8 cellular contexts compared by ENCODE assay signal in genomic region chr17:76500745-76501017, GRCh38. TPM values are rescaled to one million over a fixed set of nuclear protein-coding genes. Genes with fewer than 3 reads are reported as not detected.
DNase-seq lines count a peak whose midpoint lies in the region; ATAC-seq and TF ChIP-seq lines count a peak whose summit lies in the region.

No MANE protein-coding gene starts in this region.

- intact Hi-C loops in activated CD8-positive, alpha-beta T cell treated with anti-CD3 and anti-CD28 coated beads for 36 hours (cut with micrococcal nuclease): no loop called here

- peaks cover 4% of the 10 kb centered on the region for H3K36me3 ChIP-seq in iPS-15b (ENCODE audit: control insufficient read depth, insufficient read depth, low read length)
- no peaks in the 10 kb centered on the region for H3K36me3 ChIP-seq in subcutaneous abdominal adipose tissue (ENCODE audit: control insufficient read depth in 5 of 5, insufficient read depth in 5 of 5, low read length in 5 of 5)

- H3K4me1 Mint-ChIP-seq in activated CD4-positive, alpha-beta T cell treated with anti-CD3 and anti-CD28 coated beads, Interleukin-2, amount 10 ng/mL, durations not matched to agents 7 days and 5 days: peaks cover 54% of the 10 kb centered on the region
- H3K4me1 Mint-ChIP-seq in activated CD8-positive, alpha-beta T cell treated with anti-CD3 and anti-CD28 coated beads for 36 hours (ENCODE audit: low read depth): peaks cover 40% of the 10 kb centered on the region

- no peaks in the 10 kb centered on the region for H3K9me3 Mint-ChIP-seq in activated CD4-positive, alpha-beta T cell treated with anti-CD3 and anti-CD28 coated beads, Interleukin-2, amount 10 ng/mL, durations not matched to agents 7 days and 5 days
- H3K9me3 Mint-ChIP-seq in activated CD8-positive, alpha-beta T cell treated with anti-CD3 and anti-CD28 coated beads for 36 hours: no peaks in the 10 kb centered on the region

- DNase-seq in activated CD4-positive, alpha-beta T cell treated with anti-CD3 and anti-CD28 coated beads, Interleukin-2, amount 10 ng/mL, durations not matched to agents 7 days and 5 days: no peak
- DNase-seq in activated CD4-positive, alpha-beta T cell treated with anti-CD3 and anti-CD28 coated beads for 1 hour: no peak
- DNase-seq in activated CD8-positive, alpha-beta T cell treated with anti-CD3 and anti-CD28 coated beads for 36 hours: no peak
- DNase-seq in stimulated activated CD4-positive, alpha-beta T cell treated with anti-CD3 and anti-CD28 coated beads, Interleukin-4, amount 100 ng/mL, for 1 hour: no peak
- no peak for DNase-seq in SW 1271 (lab: John Stamatoyannopoulos, UW)
- DNase-seq in cerebellar cortex (ENCODE audit: low spot score): no peak

- H3K9me3 ChIP-seq in iPS-15b (ENCODE audit: control insufficient read depth, insufficient read depth, low read length): no peaks in the 10 kb centered on the region
- H3K9me3 ChIP-seq in subcutaneous abdominal adipose tissue (ENCODE audit: control insufficient read depth in 5 of 5, low read length in 5 of 5): no peaks in the 10 kb centered on the region

- no peak for ATAC-seq in activated CD8-positive, alpha-beta T cell treated with anti-CD3 and anti-CD28 coated beads for 36 hours

- CTCF ChIA-PET in activated CD4-positive, alpha-beta T cell treated with anti-CD3 and anti-CD28 coated beads, Interleukin-2, amount 10 ng/mL, durations not matched to agents 7 days and 5 days (lab: Charles Lee): interaction anchor here (1.3 kb wide), 1 partner anchor 10 kb away, joined by 4 read pairs; no protein-coding TSS in a partner anchor
- CTCF ChIA-PET in activated CD8-positive, alpha-beta T cell treated with anti-CD3 and anti-CD28 coated beads for 36 hours (lab: Charles Lee): interaction anchor here (1.9 to 4.7 kb wide), 3 partner anchors 23 to 103 kb away, joined by 5 to 20 read pairs (median 11); partner anchors contain the start of gene AANAT

- H3K36me3 Mint-ChIP-seq in activated CD4-positive, alpha-beta T cell treated with anti-CD3 and anti-CD28 coated beads, Interleukin-2, amount 10 ng/mL, durations not matched to agents 7 days and 5 days (ENCODE audit: low read depth): peaks cover 5% of the 10 kb centered on the region
- no peaks in the 10 kb centered on the region for H3K36me3 Mint-ChIP-seq in activated CD8-positive, alpha-beta T cell treated with anti-CD3 and anti-CD28 coated beads for 36 hours (ENCODE audit: low read depth)

- H3K27me3 ChIP-seq in iPS-15b (ENCODE audit: control insufficient read depth, insufficient read depth, low read length) (peaks cover 3% of the 10 kb centered on the region), subcutaneous abdominal adipose tissue (ENCODE audit: control insufficient read depth in 5 of 5, insufficient read depth in 4 of 5, low read length in 5 of 5) (no peaks in the 10 kb centered on the region)

- POLR2A ChIA-PET in activated CD4-positive, alpha-beta T cell treated with anti-CD3 and anti-CD28 coated beads, Interleukin-2, amount 10 ng/mL, durations not matched to agents 7 days and 5 days (lab: Charles Lee): interaction anchor here (0.5 kb wide), 1 partner anchor 82 kb away, joined by 3 read pairs; no protein-coding TSS in a partner anchor
- POLR2A ChIA-PET in activated CD8-positive, alpha-beta T cell treated with anti-CD3 and anti-CD28 coated beads for 36 hours (lab: Charles Lee): interaction anchor here (0.9 to 4.3 kb wide), 7 partner anchors 9 to 116 kb away, joined by 3 to 16 read pairs (median 5); partner anchors contain the start of genes AANAT and SPHK1

- no peaks in the 10 kb centered on the region for H3K27me3 Mint-ChIP-seq in activated CD4-positive, alpha-beta T cell treated with anti-CD3 and anti-CD28 coated beads, Interleukin-2, amount 10 ng/mL, durations not matched to agents 7 days and 5 days
- H3K27me3 Mint-ChIP-seq in activated CD8-positive, alpha-beta T cell treated with anti-CD3 and anti-CD28 coated beads for 36 hours: no peaks in the 10 kb centered on the region

- H3K27ac ChIP-seq in subcutaneous abdominal adipose tissue (ENCODE audit: low read depth, low read length): peak overlapping the region; percentile 29

- peak overlapping the region; percentile 65 for H3K9ac ChIP-seq in iPS-15b (ENCODE audit: low read depth, low read length)
- peak overlapping the region in 4 of 5 donors; percentile 52 to 87 (median 84) for H3K9ac ChIP-seq in subcutaneous abdominal adipose tissue (ENCODE audit: low read length in 5 of 5)

- peak overlapping the region; percentile 85 for H3K4me3 Mint-ChIP-seq in activated CD4-positive, alpha-beta T cell treated with anti-CD3 and anti-CD28 coated beads, Interleukin-2, amount 10 ng/mL, durations not matched to agents 7 days and 5 days
- peak overlapping the region; percentile 90 for H3K4me3 Mint-ChIP-seq in activated CD8-positive, alpha-beta T cell treated with anti-CD3 and anti-CD28 coated beads for 36 hours

- H3K4me1 ChIP-seq in iPS-15b (ENCODE audit: control insufficient read depth, insufficient read depth, low read length): peaks cover 19% of the 10 kb centered on the region
- peaks cover 5 to 65% (median 50%) of the 10 kb centered on the region in 5 donors for H3K4me1 ChIP-seq in subcutaneous abdominal adipose tissue (ENCODE audit: control insufficient read depth in 5 of 5, insufficient read depth in 5 of 5, low read length in 5 of 5)

- H3K27ac Mint-ChIP-seq in activated CD4-positive, alpha-beta T cell treated with anti-CD3 and anti-CD28 coated beads, Interleukin-2, amount 10 ng/mL, durations not matched to agents 7 days and 5 days: peak overlapping the region; percentile 76
- H3K27ac Mint-ChIP-seq in activated CD8-positive, alpha-beta T cell treated with anti-CD3 and anti-CD28 coated beads for 36 hours: peak overlapping the region; percentile 57

- H3K4me3 ChIP-seq in iPS-15b (ENCODE audit: low read depth, low read length) (peak overlapping the region; percentile 75), subcutaneous abdominal adipose tissue (ENCODE audit: low read depth in 1 of 5, low read length in 5 of 5) (peak overlapping the region; percentile 51 to 80 (median 67))

- TF ChIP-seq CTCF in activated CD8-positive, alpha-beta T cell treated with anti-CD3 and anti-CD28 coated beads for 36 hours (IDR thresholded peaks at IDR 0.05): no peak

RNA-seq across cellular contexts. Expression of gene RHBDF2, which starts 0.5 kb away (rescaled TPM):
- 10 to 100 TPM; 37.1 to 41.6 TPM for total RNA-seq in activated CD4-positive, alpha-beta T cell treated with anti-CD3 and anti-CD28 coated beads, Interleukin-2, amount 10 ng/mL, durations not matched to agents 7 days and 5 days
- total RNA-seq in activated CD8-positive, alpha-beta T cell treated with anti-CD3 and anti-CD28 coated beads for 36 hours: 10 to 100 TPM; 19.9 to 20.4 TPM

RNA-seq across cellular contexts. Expression of gene AANAT, which starts 33.3 kb away (rescaled TPM):
- total RNA-seq in activated CD4-positive, alpha-beta T cell treated with anti-CD3 and anti-CD28 coated beads, Interleukin-2, amount 10 ng/mL, durations not matched to agents 7 days and 5 days: not detected
- total RNA-seq in activated CD8-positive, alpha-beta T cell treated with anti-CD3 and anti-CD28 coated beads for 36 hours: under 1 TPM in 1 of 2 experiments, not detected in 1; 0.34 TPM

RNA-seq across cellular contexts. Expression of gene CYGB, which starts 36.8 kb away (rescaled TPM):
- total RNA-seq in activated CD4-positive, alpha-beta T cell treated with anti-CD3 and anti-CD28 coated beads, Interleukin-2, amount 10 ng/mL, durations not matched to agents 7 days and 5 days: not detected
- under 1 TPM in 1 of 2 experiments, not detected in 1; 0.23 TPM for total RNA-seq in activated CD8-positive, alpha-beta T cell treated with anti-CD3 and anti-CD28 coated beads for 36 hours

RNA-seq across cellular contexts. Expression of gene PRCD, which starts 39.2 kb away (rescaled TPM):
- not detected for total RNA-seq in activated CD4-positive, alpha-beta T cell treated with anti-CD3 and anti-CD28 coated beads, Interleukin-2, amount 10 ng/mL, durations not matched to agents 7 days and 5 days
- not detected for total RNA-seq in activated CD8-positive, alpha-beta T cell treated with anti-CD3 and anti-CD28 coated beads for 36 hours

RNA-seq across cellular contexts. Expression of gene UBE2O, which starts 47.7 kb away (rescaled TPM):
- 10 to 100 TPM; 30.5 to 31.3 TPM for total RNA-seq in activated CD4-positive, alpha-beta T cell treated with anti-CD3 and anti-CD28 coated beads, Interleukin-2, amount 10 ng/mL, durations not matched to agents 7 days and 5 days
- 10 to 100 TPM; 36.8 to 39.5 TPM for total RNA-seq in activated CD8-positive, alpha-beta T cell treated with anti-CD3 and anti-CD28 coated beads for 36 hours
